ENCODE assay signal across 7 cellular contexts in genomic region chr5:102865510-102866314, GRCh38.
DNase-seq lines count a peak whose midpoint lies in the region; ATAC-seq and TF ChIP-seq lines count a peak whose summit lies in the region.

No MANE protein-coding gene starts in this region.

- no peaks in the 10 kb centered on the region for H3K9me3 ChIP-seq in lung (ENCODE audit: control insufficient read depth in 2 of 2, insufficient read depth in 1 of 2, low read length in 1 of 2)

- 1 to 2% methylated on average over 54 to 57 of the region's 57 CpGs for WGBS in lung, 2 donors

- peak overlapping the region; percentile 88 to 100 for H3K27ac ChIP-seq in lung (ENCODE audit: low read depth in 1 of 2, low read length in 1 of 2)

- DNase-seq in HEK293T (ENCODE audit: extremely low spot score) (peak; percentile 57), NCI-H1092 (lab: John Stamatoyannopoulos, UW) (peak; percentile 23), lung (ENCODE audit: low spot score) (peak; percentile 51)
- peak; percentile 1 for DNase-seq in activated CD4-positive, alpha-beta T cell treated with anti-CD3 and anti-CD28 coated beads, Interleukin-2, amount 50 U/mL, for 1 hour
- peak; percentile 13 to 31 (median 23) for DNase-seq in effector memory CD8-positive, alpha-beta T cell
- peak; percentile 15 to 20 for DNase-seq in stimulated activated CD4-positive, alpha-beta T cell treated with anti-CD3 and anti-CD28 coated beads, Interleukin-4, amount 100 ng/mL, for 4 hours

- TF ChIP-seq CTCF in lung (IDR thresholded peaks at IDR 0.05; ENCODE audit: control extremely low read depth, extremely low read depth), result no peak

- peaks cover 0 to 5% of the 10 kb centered on the region in 2 donors for H3K36me3 ChIP-seq in lung (ENCODE audit: control insufficient read depth in 2 of 2, insufficient read depth in 2 of 2, low read length in 2 of 2)

- ATAC-seq in GM18502 (IDR thresholded peaks at IDR 0.05; ENCODE audit: poor library complexity, unreplicated experiment) (peak; percentile 87), lung (ENCODE audit: insufficient read depth, low FRiP score) (peak; percentile 79)
- peak; percentile 87 for ATAC-seq in effector memory CD8-positive, alpha-beta T cell (replicated peaks)

- H3K9me3 Mint-ChIP-seq in effector memory CD8-positive, alpha-beta T cell, result no peaks in the 10 kb centered on the region

- H3K4me1 Mint-ChIP-seq in effector memory CD8-positive, alpha-beta T cell (ENCODE audit: low read depth in 2 of 2), result peaks cover 9 to 30% of the 10 kb centered on the region in 2 donors

- peaks cover 3% of the 10 kb centered on the region for H3K36me3 Mint-ChIP-seq in effector memory CD8-positive, alpha-beta T cell (ENCODE audit: insufficient read depth)

- H3K4me1 ChIP-seq in lung (ENCODE audit: control insufficient read depth in 2 of 2, insufficient read depth in 2 of 2, low read length in 2 of 2), result peaks cover 4 to 16% of the 10 kb centered on the region in 2 donors

- CTCF ChIA-PET in HEK293T (lab: Yijun Ruan, JAX), result interaction anchor here (1.5 to 2.0 kb wide), 2 partner anchors 85 to 184 kb away, joined by 5 to 8 read pairs; no protein-coding TSS in a partner anchor

- H3K27me3 ChIP-seq in lung (ENCODE audit: control insufficient read depth, insufficient read depth), result no peaks in the 10 kb centered on the region

- H3K27me3 Mint-ChIP-seq in effector memory CD8-positive, alpha-beta T cell, result peaks cover 0 to 14% of the 10 kb centered on the region in 2 donors

- H3K27ac Mint-ChIP-seq in effector memory CD8-positive, alpha-beta T cell, result peak overlapping the region; percentile 60 to 86

- H3K4me3 ChIP-seq in lung, result peak overlapping the region; percentile 47

- H3K4me3 Mint-ChIP-seq in effector memory CD8-positive, alpha-beta T cell, result peak overlapping the region; percentile 69 to 73

- POLR2A ChIA-PET in HEK293T (lab: Yijun Ruan, JAX), result interaction anchor here (0.8 to 1.4 kb wide), 5 partner anchors 26 to 393 kb away, joined by 3 read pairs; partner anchors contain the start of genes GIN1, MACIR and PPIP5K2

TF ChIP-seq in HEK293T, 16 proteins besides CTCF, POLR2A, EP300 and RAD21:
- TF ChIP-seq SP1 (IDR thresholded peaks at IDR 0.05) (no peak), CTBP1 (IDR thresholded peaks at IDR 0.05; ENCODE audit: borderline replicate concordance) (no peak), PKNOX1 (IDR thresholded peaks at IDR 0.05) (peak; percentile 84), ARNT (IDR thresholded peaks at IDR 0.05) (0 out of 2 replicates have a peak, but pooled peaks have one; percentile 35)
TF ChIP-seq in HEK293T: peak in this region for 2.

Comparison
In these comparisons a context has a peak if more than half of its experiments do, and no peak if none do; other contexts are left out.
1. Peak in every context shown above with its lines: DNase-seq, ATAC-seq, H3K4me3 ChIP-seq and H3K27ac ChIP-seq.
2. DNase-seq: peak in every context shown above with its lines; median percentile 57 in HEK293T; 51 in lung; 23 in NCI-H1092; 23 in effector memory CD8-positive, alpha-beta T cell; 18 in stimulated activated CD4-positive, alpha-beta T cell treated with anti-CD3 and anti-CD28 coated beads, Interleukin-4, amount 100 ng/mL, for 4 hours; 1 in activated CD4-positive, alpha-beta T cell treated with anti-CD3 and anti-CD28 coated beads, Interleukin-2, amount 50 U/mL, for 1 hour.